Comparison of ENCODE assay signal across 8 cellular contexts in genomic region chr11:78022397-78023396, GRCh38. TPM values are rescaled to one million over a fixed set of nuclear protein-coding genes. Genes with fewer than 3 reads are reported as not detected.
DNase-seq lines count a peak whose midpoint lies in the region; ATAC-seq, FAIRE-seq and TF ChIP-seq lines count a peak whose summit lies in the region.

TSS of gene KCTD14 (minus strand) at chr11:78023276. CDS start at chr11:78023249, 27 bp downstream.

- H2BK120ac ChIP-seq in H1 (replicated peaks; ENCODE audit: low read depth, low read length): no peak within 1 kb of the TSS

- POLR2A ChIA-PET in H1 (lab: Charles Lee; ENCODE audit: partially characterized antibody): interaction anchor here (1.2 to 2.1 kb wide), 3 partner anchors 17 to 28 kb away, joined by 3 to 6 read pairs (median 6); partner anchors contain the start of gene INTS4
- POLR2A ChIA-PET in CD4-positive, alpha-beta T cell (lab: Charles Lee): no interaction called here

- peak within 1 kb of the TSS; percentile 93 for H3K18ac ChIP-seq in H1 (ENCODE audit: extremely low read depth, low read length)

- FAIRE-seq in H1 (lab: Jason Lieb, UNC): no peak

- peaks cover 9% of the 10 kb centered on the region for H3K23me2 ChIP-seq in H1 (ENCODE audit: low read depth, low read length)

- H3K4me1 ChIP-seq in H1 (replicated peaks in 1 of 4; ENCODE audit: control insufficient read depth in 3 of 4, insufficient read depth in 4 of 4, low read length in 3 of 4): peaks cover 0 to 13% (median 8%) of the 10 kb centered on the region in 4 experiments; a peak in 6 of 7 replicates
- H3K4me1 ChIP-seq in muscle layer of colon (ENCODE audit: insufficient read depth, low read length): peaks cover 11% of the 10 kb centered on the region

- H3K9ac ChIP-seq in H1 (replicated peaks in 1 of 4; ENCODE audit: extremely low read depth in 1 of 4, low read depth in 3 of 4, low read length in 3 of 4): peak within 1 kb of the TSS; percentile 68 to 78 (median 73)
- H3K9ac ChIP-seq in muscle layer of colon (ENCODE audit: low read length): peak within 1 kb of the TSS; percentile 39

- ATAC-seq in CD4-positive, alpha-beta T cell (ENCODE audit: poor library complexity): no peak

- peak within 1 kb of the TSS; percentile 75 to 87 for H3K4me2 ChIP-seq in H1 (ENCODE audit: insufficient read depth in 1 of 2, low read depth in 2 of 2, low read length in 2 of 2)

- peak within 1 kb of the TSS; percentile 73 to 95 for H3K4me3 Mint-ChIP-seq in CD14-positive monocyte
- H3K4me3 Mint-ChIP-seq in CD4-positive, alpha-beta T cell: no peak within 1 kb of the TSS

- H2BK5ac ChIP-seq in H1 (ENCODE audit: low read depth, low read length): peak within 1 kb of the TSS; percentile 76; the same call in 1 of the 2 replicates

- H3K23ac ChIP-seq in H1 (ENCODE audit: insufficient read length): no peak within 1 kb of the TSS

- no peak for TF ChIP-seq EP300 in H1 (IDR thresholded peaks at IDR 0.05; ENCODE audit: borderline replicate concordance in 1 of 2, low read depth in 2 of 2, low read length in 2 of 2)

- H4K5ac ChIP-seq in H1 (ENCODE audit: insufficient read length, low read depth, low read length): peak within 1 kb of the TSS; percentile 45

- 8% methylated on average over 32 of the region's 37 CpGs; no CpG with 5 or more reads in 1 of the 2 experiments for WGBS in H1 (ENCODE audit: extremely low coverage in 1 of 2, insufficient coverage in 1 of 2, insufficient read length in 1 of 2, insufficient replicate concordance in 2 of 2, low coverage in 1 of 2, low lambda C conversion rate in 2 of 2, missing lambda C conversion rate in 1 of 2), 2 experiments

- H2BK12ac ChIP-seq in H1 (ENCODE audit: low read depth, low read length): peak within 1 kb of the TSS; percentile 65

- H2AK5ac ChIP-seq in H1 (ENCODE audit: low read depth, low read length): no peak within 1 kb of the TSS; the same call in 1 of the 2 replicates

- H3K79me2 ChIP-seq in H1 (ENCODE audit: control insufficient read depth in 1 of 2, insufficient read depth in 2 of 2, low read length in 2 of 2): no peaks in the 10 kb centered on the region

- H4K91ac ChIP-seq in H1 (replicated peaks; ENCODE audit: insufficient read length, low read length): peak within 1 kb of the TSS; percentile 79

- H3K36me3 ChIP-seq in H1 (ENCODE audit: control insufficient read depth in 2 of 4, insufficient read depth in 4 of 4, low read length in 3 of 4) (no peaks in the 10 kb centered on the region), muscle layer of colon (ENCODE audit: insufficient read depth, low read length) (no peaks in the 10 kb centered on the region)

- peak within 1 kb of the TSS; percentile 35; the same call in 1 of the 2 replicates for H3K27ac ChIP-seq in H1 (ENCODE audit: low read depth, low read length)
- peak within 1 kb of the TSS; percentile 56 for H3K27ac ChIP-seq in muscle layer of colon (ENCODE audit: low read depth, low read length)
- H3K27ac ChIP-seq in CD4-positive, alpha-beta T cell (ENCODE audit: low read depth, low read length): no peak within 1 kb of the TSS

- intact Hi-C loops in CD14-positive monocyte (cut with micrococcal nuclease): no loop called here
- intact Hi-C loops in CD4-positive, alpha-beta T cell (cut with DNase I, micrococcal nuclease): no loop called here

- H3K14ac ChIP-seq in H1 (ENCODE audit: insufficient read length): peak within 1 kb of the TSS; percentile 21

- DNase-seq in CD14-positive monocyte (ENCODE audit: low spot score) (no peak), NCI-H345 treated with DMSO at 0.1 percent for 48 hours (lab: John Stamatoyannopoulos, UW; ENCODE audit: unreplicated experiment) (peak; percentile 51), H1 (ENCODE audit: low read depth in 1 of 2, low spot score in 2 of 2) (peak in 1 of 2 experiments; percentile 78), GM13976 (ENCODE audit: low spot score) (no peak), germinal center (ENCODE audit: low spot score) (no peak)
- DNase-seq in CD4-positive, alpha-beta T cell: no peak
- no peak for DNase-seq in activated CD8-positive, alpha-beta memory T cell treated with anti-CD3 and anti-CD28 coated beads for 24 hours

- peak within 1 kb of the TSS in 1 of 7 donors; percentile 62 for H3K27ac Mint-ChIP-seq in CD14-positive monocyte
- H3K27ac Mint-ChIP-seq in CD4-positive, alpha-beta T cell: no peak within 1 kb of the TSS

- no peak within 1 kb of the TSS for H3K56ac ChIP-seq in H1 (replicated peaks; ENCODE audit: insufficient read length, low read depth, low read length)

- peaks cover 9% of the 10 kb centered on the region for H3K4me1 Mint-ChIP-seq in CD14-positive monocyte
- H3K4me1 Mint-ChIP-seq in CD4-positive, alpha-beta T cell (ENCODE audit: low read depth): no peaks in the 10 kb centered on the region

- H4K20me1 ChIP-seq in H1 (replicated peaks in 1 of 2; ENCODE audit: control insufficient read depth in 1 of 2, insufficient read depth in 2 of 2, low read length in 2 of 2): no peaks in the 10 kb centered on the region

- H3K27me3 ChIP-seq in H1 (replicated peaks in 1 of 4; ENCODE audit: control insufficient read depth in 3 of 4, extremely low read depth in 1 of 4, insufficient read depth in 3 of 4, low read length in 3 of 4): no peaks in the 10 kb centered on the region
- no peaks in the 10 kb centered on the region for H3K27me3 ChIP-seq in muscle layer of colon (ENCODE audit: control insufficient read depth in 1 of 2, insufficient read depth in 2 of 2, low read length in 2 of 2)
- peaks cover 16% of the 10 kb centered on the region for H3K27me3 ChIP-seq in CD4-positive, alpha-beta T cell (ENCODE audit: control insufficient read depth, insufficient read depth, low read length)

- peaks cover 0 to 5% (median 0%) of the 10 kb centered on the region in 7 donors for H3K9me3 Mint-ChIP-seq in CD14-positive monocyte
- no peaks in the 10 kb centered on the region for H3K9me3 Mint-ChIP-seq in CD4-positive, alpha-beta T cell

- H3K9me3 ChIP-seq in H1 (ENCODE audit: insufficient read depth in 2 of 2, low read depth in 1 of 2, low read length in 1 of 2) (no peaks in the 10 kb centered on the region), muscle layer of colon (ENCODE audit: low read length) (no peaks in the 10 kb centered on the region)
- H3K9me3 ChIP-seq in CD4-positive, alpha-beta T cell (ENCODE audit: control insufficient read depth, low read length): no peaks in the 10 kb centered on the region

- H3K27me3 Mint-ChIP-seq in CD14-positive monocyte (ENCODE audit: low read depth in 3 of 3): peaks cover 11 to 30% (median 23%) of the 10 kb centered on the region in 3 donors
- peaks cover 27% of the 10 kb centered on the region for H3K27me3 Mint-ChIP-seq in CD4-positive, alpha-beta T cell

- H3K4ac ChIP-seq in H1 (replicated peaks; ENCODE audit: insufficient read length, low read depth, low read length): peak within 1 kb of the TSS; percentile 10

- H2AFZ ChIP-seq in H1 (ENCODE audit: low read length): no peak within 1 kb of the TSS; the same call in 1 of the 2 replicates

- peak within 1 kb of the TSS; percentile 98; the same call in 1 of the 2 replicates for H2BK15ac ChIP-seq in H1 (ENCODE audit: low read length)

- H3K79me1 ChIP-seq in H1 (ENCODE audit: low read depth, low read length): no peaks in the 10 kb centered on the region; the same call in 1 of the 2 replicates

- no peak for TF ChIP-seq RAD21 in H1 (IDR thresholded peaks at IDR 0.05 in 1 of 2, conservative IDR thresholded peaks at IDR 0.05 in 1 of 2; ENCODE audit: low read depth in 2 of 2, low read length in 2 of 2)

- no peak within 1 kb of the TSS; the same call in 1 of the 2 replicates for H4K8ac ChIP-seq in H1 (ENCODE audit: extremely low read depth, insufficient read depth, low read length)

- no peaks in the 10 kb centered on the region for H3K36me3 Mint-ChIP-seq in CD14-positive monocyte
- no peaks in the 10 kb centered on the region for H3K36me3 Mint-ChIP-seq in CD4-positive, alpha-beta T cell (ENCODE audit: low read depth)

- no peak within 1 kb of the TSS; the same call in 1 of the 2 replicates for H2BK20ac ChIP-seq in H1 (ENCODE audit: low read length)

- TF ChIP-seq POLR2A in H1 (IDR thresholded peaks at IDR 0.05; ENCODE audit: control extremely low read depth in 1 of 2, low read depth in 2 of 2, low read length in 2 of 2): peak; percentile 10 to 88

- in situ Hi-C loops in GM13976 (cut with MboI; ENCODE audit: low sequenced_read_pairs, unreplicated experiment): no loop called here

- no peak for TF ChIP-seq CTCF in CD14-positive monocyte (IDR thresholded peaks at IDR 0.05)
- no peak for TF ChIP-seq CTCF in H1 (IDR thresholded peaks at IDR 0.05; ENCODE audit: control extremely low read depth in 1 of 3, insufficient read depth in 1 of 3, low read depth in 1 of 3, low read length in 3 of 3)
- no peak for TF ChIP-seq CTCF in CD4-positive, alpha-beta T cell (IDR thresholded peaks at IDR 0.05)
- no peak for TF ChIP-seq CTCF in GM13976 (IDR thresholded peaks at IDR 0.05; ENCODE audit: borderline replicate concordance, control extremely low read depth, extremely low read depth, insufficient read depth, missing control alignments)

- CTCF ChIA-PET in H1 (lab: Charles Lee; ENCODE audit: partially characterized antibody): interaction anchor here (0.6 to 3.3 kb wide), 4 partner anchors 14 to 145 kb away, joined by 3 to 19 read pairs (median 3); no protein-coding TSS in a partner anchor
- CTCF ChIA-PET in CD4-positive, alpha-beta T cell (lab: Charles Lee): no interaction called here

- peak within 1 kb of the TSS; percentile 43 to 75 (median 64) for H3K4me3 ChIP-seq in H1 (ENCODE audit: extremely low read depth in 1 of 4, insufficient read depth in 2 of 4, low read depth in 3 of 4, low read length in 4 of 4)
- H3K4me3 ChIP-seq in muscle layer of colon (ENCODE audit: low read depth in 1 of 2, low read length in 2 of 2): peak within 1 kb of the TSS; percentile 61 to 66

TF ChIP-seq in H1, 55 proteins besides CTCF, POLR2A, EP300 and RAD21 (continues in another document):
- no peak for TF ChIP-seq SAP30 (IDR thresholded peaks at IDR 0.05; ENCODE audit: insufficient read depth, insufficient replicate concordance, low read length)
- no peak for TF ChIP-seq BRCA1 (IDR thresholded peaks at IDR 0.05; ENCODE audit: low read depth, low read length)
- 0 out of 2 replicates have a peak, but pooled peaks have one; percentile 20 for TF ChIP-seq SP1 (IDR thresholded peaks at IDR 0.05; ENCODE audit: low read depth, low read length)
- TF ChIP-seq SIN3A (conservative IDR thresholded peaks at IDR 0.05 in 1 of 2, IDR thresholded peaks at IDR 0.05 in 1 of 2; ENCODE audit: low read depth in 1 of 2, low read length in 2 of 2): no peak

RNA-seq across cellular contexts. Expression of gene KCTD14, which starts in this region (rescaled TPM):
- polyA plus RNA-seq in CD14-positive monocyte (under 1 TPM; 0.14 to 0.33 TPM), H1 (2011; rRNA removed) (15.2 and 24.9 TPM in 2 replicates)
- 21.6 and 22.7 TPM in 2 replicates for total RNA-seq in H1 (2021; fragmentation: NEBNext Ultra II Directional; extraction: Animal tissue kit (Norgen Biotek cat#: 25700))
- 17.9 TPM for polyA plus RNA-seq in H1 (2011; cell fraction: cytosol; rRNA removed)
- polyA plus RNA-seq in H1 (2011; cell fraction: nucleus; rRNA removed): 12.9 TPM
- 20.3 to 23.4 TPM (median 21.1 TPM) in 4 replicates for polyA plus RNA-seq in H1 (2012, experiment 1 of 2)
- polyA plus RNA-seq in H1 (2012, experiment 2 of 2): 17.4 TPM
- polyA plus RNA-seq in H1 (2013, experiment 1 of 2): 18.7 TPM
- polyA plus RNA-seq in H1 (2013, experiment 2 of 2): 19.4 TPM
- 22.3 and 25.4 TPM in 2 replicates for polyA minus RNA-seq in H1 (2011; rRNA and poly(A)+ RNA removed)
- 10.3 TPM for polyA minus RNA-seq in H1 (2011; cell fraction: cytosol; rRNA and poly(A)+ RNA removed)
- polyA minus RNA-seq in H1 (2011; cell fraction: nucleus; rRNA and poly(A)+ RNA removed): 6.5 TPM
- total RNA-seq in CD4-positive, alpha-beta T cell: under 1 TPM in 1 of 2 experiments, not detected in 1; 0.34 TPM

Comparison
In these comparisons a context has a peak if more than half of its experiments do, and no peak if none do; other contexts are left out.
1. RNA of gene KCTD14 (total RNA-seq): 21.6 to 22.7 TPM in H1; 0.34 TPM in CD4-positive, alpha-beta T cell; every median in the first group is over 10 times any median in the second.
2. RNA of gene KCTD14 (polyA plus RNA-seq): 12.9 to 24.9 TPM in H1; 0.14 to 0.33 TPM in CD14-positive monocyte; every median in the first group is over 10 times any median in the second.